10 cellular contexts compared by ENCODE assay signal in the genomic region with DNA sequence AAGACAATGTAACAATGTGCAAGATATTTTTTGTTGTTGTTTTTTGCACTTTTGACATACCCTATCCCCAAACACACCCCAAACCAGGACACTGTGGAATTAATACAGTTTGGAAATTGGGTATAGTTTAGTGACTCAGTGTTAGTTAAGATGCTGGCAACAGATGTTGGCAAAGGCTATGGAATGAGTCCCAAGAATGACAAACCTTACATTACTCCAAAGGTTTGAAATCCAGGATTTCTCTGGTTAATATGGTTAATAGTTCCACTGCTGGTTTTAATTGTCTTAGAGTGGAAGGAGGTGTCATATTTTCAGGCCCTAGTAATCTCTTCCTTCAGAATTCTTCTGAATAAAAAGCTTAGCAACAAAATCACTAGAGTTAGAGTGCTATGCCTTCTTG. TPM values are rescaled to one million over a fixed set of nuclear protein-coding genes. Genes with fewer than 3 reads are reported as not detected.
DNase-seq lines count a peak whose midpoint lies in the region; ATAC-seq and TF ChIP-seq lines count a peak whose summit lies in the region.
"Had no signal": no experiment of that assay in that cellular context is flagged by ENCODE, and none has a peak within 500 bp of the region (broad histone marks: within the 10 kb centered on the region; RNA-seq: fewer than 3 reads in every experiment).

No MANE protein-coding gene starts in this region.

- H3K4me1 ChIP-seq in tibial artery, result peaks cover 0 to 49% (median 37%) of the 10 kb centered on the region in 4 donors

- H3K27ac Mint-ChIP-seq in activated T-cell treated with anti-CD3 and anti-CD28 coated beads, Interleukin-2, amount 50 U/mL, for 24 hours, result peak overlapping the region; percentile 100
- H3K27ac Mint-ChIP-seq in activated T-helper 17 cell treated with anti-CD3 and anti-CD28 coated beads, Interleukin-2, amount 50 U/mL, for 72 hours, result peak overlapping the region; percentile 100
- peak overlapping the region; percentile 96 to 100 (median 99) for H3K27ac Mint-ChIP-seq in immature natural killer cell
- H3K27ac Mint-ChIP-seq: GM23338 had no signal

- H3K4me3 ChIP-seq in tibial artery, result peak overlapping the region in 1 of 2 donors; percentile 14
- H3K4me3 ChIP-seq: GM23338 had no signal

- H3K36me3 ChIP-seq in tibial artery, result peaks cover 2 to 12% (median 2%) of the 10 kb centered on the region in 3 donors

- H3K27me3 ChIP-seq in tibial artery, result no peaks in the 10 kb centered on the region

- H3K36me3 Mint-ChIP-seq in activated T-cell treated with anti-CD3 and anti-CD28 coated beads, Interleukin-2, amount 50 U/mL, for 24 hours (ENCODE audit: low read depth), result peaks cover 69% of the 10 kb centered on the region
- peaks cover 85% of the 10 kb centered on the region for H3K36me3 Mint-ChIP-seq in activated T-helper 17 cell treated with anti-CD3 and anti-CD28 coated beads, Interleukin-2, amount 50 U/mL, for 72 hours (ENCODE audit: low read depth)
- H3K36me3 Mint-ChIP-seq in immature natural killer cell, result peaks cover 4 to 10% (median 10%) of the 10 kb centered on the region in 3 donors

- intact Hi-C loops in tibial artery (cut with DNase I; ENCODE audit: low total_unique reads), result loop anchor here (5.0 to 10.0 kb wide), 2 partner anchors 100 to 908 kb away; partner anchors contain the start of gene ZDHHC5

- H3K4me3 Mint-ChIP-seq in activated T-cell treated with anti-CD3 and anti-CD28 coated beads, Interleukin-2, amount 50 U/mL, for 24 hours, result peak overlapping the region; percentile 90
- peak overlapping the region; percentile 96 for H3K4me3 Mint-ChIP-seq in activated T-helper 17 cell treated with anti-CD3 and anti-CD28 coated beads, Interleukin-2, amount 50 U/mL, for 72 hours
- peak overlapping the region; percentile 91 to 99 (median 96) for H3K4me3 Mint-ChIP-seq in immature natural killer cell
- H3K4me3 Mint-ChIP-seq: GM23338 had no signal

- no peaks in the 10 kb centered on the region for H3K27me3 Mint-ChIP-seq in activated T-cell treated with anti-CD3 and anti-CD28 coated beads, Interleukin-2, amount 50 U/mL, for 24 hours
- H3K27me3 Mint-ChIP-seq in activated T-helper 17 cell treated with anti-CD3 and anti-CD28 coated beads, Interleukin-2, amount 50 U/mL, for 72 hours, result no peaks in the 10 kb centered on the region
- peaks cover 21 to 35% (median 35%) of the 10 kb centered on the region in 3 donors for H3K27me3 Mint-ChIP-seq in immature natural killer cell (ENCODE audit: low read depth in 3 of 3)

- ATAC-seq in activated T-helper 17 cell treated with anti-CD3 and anti-CD28 coated beads, Interleukin-2, amount 50 U/mL, for 72 hours (replicated peaks), result no peak
- ATAC-seq in HG03469 (IDR thresholded peaks at IDR 0.05; ENCODE audit: unreplicated experiment), result no peak
- ATAC-seq: GM23338 had no signal

- no peak for TF ChIP-seq CTCF in tibial artery (IDR thresholded peaks at IDR 0.05)

- H3K9me3 ChIP-seq in tibial artery, result no peaks in the 10 kb centered on the region

- H3K27ac ChIP-seq in tibial artery, result peak overlapping the region; percentile 47 to 100

- peaks cover 45% of the 10 kb centered on the region for H3K4me1 Mint-ChIP-seq in activated T-cell treated with anti-CD3 and anti-CD28 coated beads, Interleukin-2, amount 50 U/mL, for 24 hours (ENCODE audit: low read depth)
- H3K4me1 Mint-ChIP-seq in activated T-helper 17 cell treated with anti-CD3 and anti-CD28 coated beads, Interleukin-2, amount 50 U/mL, for 72 hours, result peaks cover 7% of the 10 kb centered on the region
- peaks cover 60 to 76% of the 10 kb centered on the region in 2 donors for H3K4me1 Mint-ChIP-seq in immature natural killer cell

- H3K9me3 Mint-ChIP-seq in activated T-cell treated with anti-CD3 and anti-CD28 coated beads, Interleukin-2, amount 50 U/mL, for 24 hours, result no peaks in the 10 kb centered on the region
- H3K9me3 Mint-ChIP-seq in activated T-helper 17 cell treated with anti-CD3 and anti-CD28 coated beads, Interleukin-2, amount 50 U/mL, for 72 hours, result no peaks in the 10 kb centered on the region
- no peaks in the 10 kb centered on the region for H3K9me3 Mint-ChIP-seq in immature natural killer cell
- H3K9me3 Mint-ChIP-seq: GM23338 had no signal

- DNase-seq in activated T-cell treated with anti-CD3 and anti-CD28 coated beads, Interleukin-2, amount 50 U/mL, for 24 hours, result no peak
- no peak for DNase-seq in activated T-cell treated with anti-CD3 and anti-CD28 coated beads, Interleukin-2, amount 50 U/mL, for 48 hours
- DNase-seq in immature natural killer cell, result no peak
- no peak for DNase-seq in tibial artery
- no peak for DNase-seq in effector CD8-positive, alpha-beta T cell (lab: John Stamatoyannopoulos, UW)
- no peak for DNase-seq in NCI-H2081 (lab: John Stamatoyannopoulos, UW)
- DNase-seq: NCI-H1694 treated with DMSO at 0.1 percent for 48 hours had no signal

RNA-seq across cellular contexts. Expression of gene LPXN, which starts 0.8 kb away (rescaled TPM):
- 100 to 1,000 TPM; 234 to 320 TPM for total RNA-seq in activated T-helper 17 cell treated with anti-CD3 and anti-CD28 coated beads, Interleukin-2, amount 50 U/mL, for 72 hours
- polyA plus RNA-seq in immature natural killer cell, result 100 to 1,000 TPM; 153 to 217 (median 197) TPM

RNA-seq across cellular contexts. Expression of gene ZFP91, which starts 4.0 kb away (rescaled TPM):
- 10 to 100 TPM; 45.7 to 47.4 TPM for total RNA-seq in activated T-helper 17 cell treated with anti-CD3 and anti-CD28 coated beads, Interleukin-2, amount 50 U/mL, for 72 hours
- polyA plus RNA-seq in immature natural killer cell, result 10 to 100 TPM in 2 of 3 donors, 1 to 10 TPM in 1; 6.6 to 15.4 (median 10.8) TPM

RNA-seq across cellular contexts. Expression of gene CNTF, which starts 47.6 kb away (rescaled TPM):
- total RNA-seq in activated T-helper 17 cell treated with anti-CD3 and anti-CD28 coated beads, Interleukin-2, amount 50 U/mL, for 72 hours, result 1 to 10 TPM; 4.1 to 5.5 TPM
- under 1 TPM in 1 of 3 donors, not detected in 2; 0.46 TPM for polyA plus RNA-seq in immature natural killer cell
